Comparison of ENCODE assay signal across 14 cellular contexts in the genomic region with DNA sequence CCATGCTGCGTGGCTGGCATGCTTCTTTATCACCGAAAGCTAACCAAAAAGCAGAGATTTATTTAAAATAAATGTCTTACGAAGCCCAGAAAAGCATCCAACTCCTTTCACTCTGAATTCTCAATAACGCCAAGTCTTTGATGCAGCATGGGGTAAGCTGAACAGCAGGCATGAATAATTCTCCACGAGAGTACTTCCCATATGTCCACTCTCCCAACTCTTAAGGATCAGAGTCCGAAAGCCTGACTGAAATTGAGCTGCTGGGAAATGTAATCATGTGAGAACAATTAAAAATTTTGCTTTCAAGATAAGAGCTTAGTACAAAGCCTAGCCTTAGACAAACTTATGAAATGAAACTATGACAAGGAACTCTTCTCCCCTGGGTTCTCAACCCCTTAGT.
"Had no signal": no experiment of that assay in that cellular context is flagged by ENCODE, and none has a peak within 500 bp of the region (broad histone marks: within the 10 kb centered on the region; RNA-seq: fewer than 3 reads in every experiment).

No MANE protein-coding gene starts in this region.

- DNase-seq: activated CD4-positive, alpha-beta T cell treated with anti-CD3 and anti-CD28 coated beads, Interleukin-2, amount 50 U/mL, for 48 hours; activated CD4-positive, CD25-positive, alpha-beta regulatory T cell treated with anti-CD3 and anti-CD28 coated beads, Interleukin-2, amount 50 U/mL, for 72 hours; activated effector memory CD4-positive, alpha-beta T cell treated with Interleukin-2 at 50 U/mL for 16 hours; activated naive CD4-positive, alpha-beta T cell treated with anti-CD3 and anti-CD28 coated beads, Interleukin-2, amount 50 U/mL, for 16 hours; activated T-cell treated with anti-CD3 and anti-CD28 coated beads, Interleukin-2, amount 50 U/mL, for 24 hours; hypothalamus; kidney; naive B cell; retina; stimulated activated CD4-positive, alpha-beta T cell treated with anti-CD3 and anti-CD28 coated beads, Interleukin-15, amount 100 ng/mL, for 24 hours; stimulated activated CD4-positive, alpha-beta T cell treated with anti-CD3 and anti-CD28 coated beads, Interleukin-4, amount 100 ng/mL, for 1 hour; stimulated activated naive CD4-positive, alpha-beta T cell had no signal

- ATAC-seq: esophagus mucosa had no signal

- H3K36me3 ChIP-seq: tibial nerve had no signal

- H3K4me1 ChIP-seq: tibial nerve had no signal

- H3K9me3 ChIP-seq: tibial nerve had no signal

- H3K4me3 ChIP-seq: tibial nerve had no signal

- H3K27me3 ChIP-seq: tibial nerve had no signal

- H3K27ac ChIP-seq: tibial nerve had no signal
